In genomic region chr10:46925156-46925555, GRCh38 we compare ENCODE assay signal across 1 cellular context. TPM values are rescaled to one million over a fixed set of nuclear protein-coding genes. Genes with fewer than 3 reads are reported as not detected.
"Had no signal": no experiment of that assay in that cellular context is flagged by ENCODE, and none has a peak within 500 bp of the region (broad histone marks: within the 10 kb centered on the region; RNA-seq: fewer than 3 reads in every experiment).

No MANE protein-coding gene starts in this region.

RNA-seq across cellular contexts. Expression of gene PTPN20, which starts 13.9 kb away (rescaled TPM):
- total RNA-seq: chondrocyte had no signal
